Comparison of ENCODE assay signal across 1 cellular context in genomic region chr20:32945710-32946221, GRCh38.
A peak's percentile ranks its signal among the peaks of the same experiment; 100 is the strongest.
TF ChIP-seq lines count a peak whose summit lies in the region.

No MANE protein-coding gene starts in this region.

TF ChIP-seq in HepG2, 621 proteins besides CTCF, POLR2A, EP300 and RAD21 (continued from another document):
- TF ChIP-seq ZBTB10 (CRISPR knock-in tag; IDR thresholded peaks at IDR 0.05; ENCODE audit: borderline replicate concordance) (no peak), SAFB2 (CRISPR knock-in tag; IDR thresholded peaks at IDR 0.05; ENCODE audit: borderline replicate concordance, low read depth) (no peak), ZNF772 (CRISPR knock-in tag; IDR thresholded peaks at IDR 0.05) (no peak), ZNF496 (CRISPR knock-in tag; IDR thresholded peaks at IDR 0.05; ENCODE audit: insufficient replicate concordance) (no peak), ZUFSP (CRISPR knock-in tag; IDR thresholded peaks at IDR 0.05; ENCODE audit: borderline replicate concordance) (no peak), TGIF2 (CRISPR knock-in tag; IDR thresholded peaks at IDR 0.05) (0 out of 2 replicates have a peak, but pooled peaks have one; percentile 34), ZNF224 (CRISPR knock-in tag; IDR thresholded peaks at IDR 0.05) (no peak), HNF1B (CRISPR knock-in tag; IDR thresholded peaks at IDR 0.05) (no peak), ZZZ3 (CRISPR knock-in tag; IDR thresholded peaks at IDR 0.05; ENCODE audit: borderline replicate concordance) (no peak), MIER2 (CRISPR knock-in tag; IDR thresholded peaks at IDR 0.05) (no peak), CBFB (CRISPR knock-in tag; IDR thresholded peaks at IDR 0.05) (no peak), ZNF839 (CRISPR knock-in tag; IDR thresholded peaks at IDR 0.05; ENCODE audit: borderline replicate concordance) (no peak), ZNF784 (CRISPR knock-in tag; IDR thresholded peaks at IDR 0.05; ENCODE audit: borderline replicate concordance) (no peak), MED8 (CRISPR knock-in tag; IDR thresholded peaks at IDR 0.05; ENCODE audit: insufficient replicate concordance) (no peak), BHLHE40 (IDR thresholded peaks at IDR 0.05; ENCODE audit: low read length) (no peak)
